ENCODE assay signal across 1 cellular context in genomic region chr21:41953249-41953830, GRCh38.
A peak's percentile ranks its signal among the peaks of the same experiment; 100 is the strongest.
TF ChIP-seq lines count a peak whose summit lies in the region.

No MANE protein-coding gene starts in this region.

TF ChIP-seq in GM12878, 131 proteins besides CTCF, POLR2A, EP300 and RAD21 (continued from another document):
- TF ChIP-seq ZBTB11 (CRISPR knock-in tag; IDR thresholded peaks at IDR 0.05): no peak
- no peak for TF ChIP-seq PRDM15 (CRISPR knock-in tag; IDR thresholded peaks at IDR 0.05)
- no peak for TF ChIP-seq RUNX3 (IDR thresholded peaks at IDR 0.05; ENCODE audit: low read length)
- TF ChIP-seq ZNF622 (IDR thresholded peaks at IDR 0.05): no peak
- no peak for TF ChIP-seq PAX5 (IDR thresholded peaks at IDR 0.05; ENCODE audit: borderline replicate concordance, low read depth, low read length)
- no peak for TF ChIP-seq SP1 (IDR thresholded peaks at IDR 0.05; ENCODE audit: low read depth, low read length)
- no peak for TF ChIP-seq ZNF384 (IDR thresholded peaks at IDR 0.05; ENCODE audit: borderline replicate concordance, low read depth, low read length)
- TF ChIP-seq IRF4 (IDR thresholded peaks at IDR 0.05; ENCODE audit: low read depth, low read length): no peak
- TF ChIP-seq DPF2 (IDR thresholded peaks at IDR 0.05): peak; percentile 52; the same call in 1 of the 2 replicates
- TF ChIP-seq GATAD2B (conservative IDR thresholded peaks at IDR 0.05; ENCODE audit: low read depth): peak; percentile 90
- no peak for TF ChIP-seq SIN3A (IDR thresholded peaks at IDR 0.05; ENCODE audit: low read depth, low read length)
- TF ChIP-seq ZZZ3 (IDR thresholded peaks at IDR 0.05; ENCODE audit: control insufficient read depth, insufficient read length, low read depth): no peak
- no peak for TF ChIP-seq FOS (IDR thresholded peaks at IDR 0.05; ENCODE audit: borderline replicate concordance, extremely low read depth, insufficient read length)
- TF ChIP-seq PBX3 (IDR thresholded peaks at IDR 0.05; ENCODE audit: insufficient replicate concordance, low read depth, low read length): no peak
- TF ChIP-seq SMAD5 (IDR thresholded peaks at IDR 0.05; ENCODE audit: low read depth): no peak
